In the genomic region with DNA sequence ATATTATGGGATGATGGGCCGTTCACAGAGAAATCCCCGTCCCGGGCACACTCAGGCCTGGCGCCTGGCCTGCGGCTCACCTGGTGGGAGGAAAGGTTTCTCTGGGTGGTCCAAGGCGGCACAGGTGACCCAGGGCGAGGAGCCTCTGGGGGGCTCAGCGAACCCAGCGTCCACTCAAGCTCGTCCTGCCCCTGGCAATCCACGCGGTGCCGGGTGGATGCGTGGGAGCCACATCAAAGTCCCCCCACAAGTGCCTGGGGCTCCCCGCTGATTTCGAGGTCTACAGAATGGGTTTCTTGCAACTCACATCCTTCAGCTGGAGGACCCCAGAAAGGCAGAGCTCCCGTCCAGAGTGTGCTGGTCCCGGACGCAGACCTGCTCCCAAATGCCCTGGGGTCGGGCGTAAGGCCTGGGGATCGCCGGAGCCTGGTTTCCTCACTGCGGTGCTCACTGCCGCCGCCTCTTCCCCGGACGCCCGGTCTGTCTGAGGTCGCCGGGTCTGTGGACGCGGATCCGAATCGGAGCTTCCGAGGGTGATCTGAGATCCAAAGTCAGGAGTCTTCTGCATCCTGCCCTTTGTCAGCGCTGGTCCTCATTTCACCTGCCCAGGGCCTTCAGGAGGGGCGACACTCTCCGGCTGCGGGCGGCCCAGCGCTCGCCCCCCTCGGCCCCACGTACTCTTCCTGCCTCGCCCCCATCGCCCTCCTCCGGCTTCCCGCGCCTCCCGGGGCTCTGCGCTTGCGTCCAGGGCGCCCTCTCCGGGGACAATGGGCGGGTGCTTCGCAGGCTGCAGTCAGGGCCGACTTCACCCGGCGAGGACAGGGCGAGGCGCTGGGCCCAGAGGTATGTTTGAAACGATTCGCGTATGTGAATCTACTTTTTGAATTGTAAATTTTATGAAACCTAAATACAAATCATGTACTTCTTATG, we compare ENCODE assay signal across 8 cellular contexts.
DNase-seq lines count a peak whose midpoint lies in the region; ATAC-seq and TF ChIP-seq lines count a peak whose summit lies in the region.

No MANE protein-coding gene starts in this region.

- H3K4me3 ChIP-seq in effector memory CD4-positive, alpha-beta T cell (ENCODE audit: insufficient read depth, low read depth, low read length, poor library complexity, severe bottlenecking), result peak overlapping the region; percentile 56

- peak; percentile 16 for TF ChIP-seq POLR2A in GM18526 (IDR thresholded peaks at IDR 0.05; ENCODE audit: extremely low read depth, insufficient read length)

- H3K27me3 ChIP-seq in effector memory CD4-positive, alpha-beta T cell (replicated peaks; ENCODE audit: control insufficient read depth, insufficient read depth, low read length, poor library complexity, severe bottlenecking), result peaks cover 6% of the 10 kb centered on the region

- peak; percentile 72 for ATAC-seq in HG03139 (IDR thresholded peaks at IDR 0.05; ENCODE audit: unreplicated experiment)

- H3K36me3 ChIP-seq in effector memory CD4-positive, alpha-beta T cell (ENCODE audit: control insufficient read depth, insufficient read depth, low read length), result no peaks in the 10 kb centered on the region

- peak; percentile 24 to 39 for DNase-seq in activated CD4-positive, alpha-beta T cell treated with anti-CD3 and anti-CD28 coated beads, Interleukin-2, amount 50 U/mL, for 24 hours (ENCODE audit: low read depth in 1 of 2, low spot score in 1 of 2)
- DNase-seq in effector memory CD4-positive, alpha-beta T cell, result peak in 2 of 3 donors; percentile 24
- DNase-seq in midbrain (lab: John Stamatoyannopoulos, UW) (peak; percentile 42), GOT3 (lab: John Stamatoyannopoulos, UW) (no peak), NCI-H2196 treated with DMSO at 0.1 percent for 48 hours (lab: John Stamatoyannopoulos, UW; ENCODE audit: unreplicated experiment) (no peak)
- DNase-seq in stimulated activated CD8-positive, alpha-beta memory T cell treated with anti-CD3 and anti-CD28 coated beads, Interleukin-4, amount 100 ng/mL, for 1 hour (ENCODE audit: low read depth in 2 of 2, low spot score in 1 of 2), result peak; percentile 36 to 52

- no peaks in the 10 kb centered on the region for H3K9me3 ChIP-seq in effector memory CD4-positive, alpha-beta T cell (ENCODE audit: control insufficient read depth, low read length)

- no peak overlapping the region for H3K27ac ChIP-seq in effector memory CD4-positive, alpha-beta T cell (ENCODE audit: insufficient read depth, low read length, poor library complexity, severe bottlenecking)

- H3K4me1 ChIP-seq in effector memory CD4-positive, alpha-beta T cell (ENCODE audit: control insufficient read depth, insufficient read depth, low read length, poor library complexity, severe bottlenecking), result peaks cover 4% of the 10 kb centered on the region

Comparison
In these comparisons a context has a peak if more than half of its experiments do, and no peak if none do; other contexts are left out.
1. DNase-seq: peak in activated CD4-positive, alpha-beta T cell treated with anti-CD3 and anti-CD28 coated beads, Interleukin-2, amount 50 U/mL, for 24 hours (2 of 2), effector memory CD4-positive, alpha-beta T cell (2 of 3), midbrain (single experiment) and stimulated activated CD8-positive, alpha-beta memory T cell treated with anti-CD3 and anti-CD28 coated beads, Interleukin-4, amount 100 ng/mL, for 1 hour (2 of 2); none in GOT3 (single experiment) and NCI-H2196 treated with DMSO at 0.1 percent for 48 hours (single experiment).